In the genomic region with DNA sequence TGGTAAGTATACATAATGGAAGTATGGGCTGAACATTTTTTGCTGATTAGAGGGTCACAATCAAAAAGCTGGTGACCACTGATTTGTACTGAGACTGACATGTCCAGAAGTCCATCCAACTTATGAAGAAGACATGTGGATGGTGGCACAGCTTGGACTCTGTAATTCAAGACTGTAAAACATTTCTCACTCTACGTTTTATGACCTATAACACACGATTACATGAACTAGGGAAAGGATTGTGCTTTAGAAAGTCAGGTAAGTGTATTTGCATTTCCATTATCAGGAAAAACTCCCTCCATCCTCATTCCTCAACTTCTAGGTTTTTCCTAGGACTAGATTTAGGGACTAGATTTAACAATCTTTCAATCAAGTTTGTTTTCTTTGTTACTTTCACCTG, we compare ENCODE assay signal across 9 cellular contexts. TPM values are rescaled to one million over a fixed set of nuclear protein-coding genes. Genes with fewer than 3 reads are reported as not detected.
"Had no signal": no experiment of that assay in that cellular context is flagged by ENCODE, and none has a peak within 500 bp of the region (broad histone marks: within the 10 kb centered on the region; RNA-seq: fewer than 3 reads in every experiment).

No MANE protein-coding gene starts in this region.

- FAIRE-seq: HTR-8/SVneo, K562 had no signal

- H3K27ac Mint-ChIP-seq: IgD-negative memory B cell had no signal

- H3K4me1 Mint-ChIP-seq: IgD-negative memory B cell had no signal

- ATAC-seq: K562 had no signal

- H3K4me3 ChIP-seq: K562 had no signal

- H3K4me3 Mint-ChIP-seq: IgD-negative memory B cell had no signal

- H3K27ac ChIP-seq: HL-60 had no signal

- DNase-seq: IMR-90, KBM-7, KG1 had no signal

RNA-seq across cellular contexts. Expression of a gene that starts 49.0 kb away (rescaled TPM):
- total RNA-seq: HT-29, HT1080, IMR-90, K562 had no signal
- polyA plus RNA-seq: IgD-negative memory B cell, IMR-90, K562 had no signal
